ENCODE assay signal across 15 cellular contexts in the genomic region with DNA sequence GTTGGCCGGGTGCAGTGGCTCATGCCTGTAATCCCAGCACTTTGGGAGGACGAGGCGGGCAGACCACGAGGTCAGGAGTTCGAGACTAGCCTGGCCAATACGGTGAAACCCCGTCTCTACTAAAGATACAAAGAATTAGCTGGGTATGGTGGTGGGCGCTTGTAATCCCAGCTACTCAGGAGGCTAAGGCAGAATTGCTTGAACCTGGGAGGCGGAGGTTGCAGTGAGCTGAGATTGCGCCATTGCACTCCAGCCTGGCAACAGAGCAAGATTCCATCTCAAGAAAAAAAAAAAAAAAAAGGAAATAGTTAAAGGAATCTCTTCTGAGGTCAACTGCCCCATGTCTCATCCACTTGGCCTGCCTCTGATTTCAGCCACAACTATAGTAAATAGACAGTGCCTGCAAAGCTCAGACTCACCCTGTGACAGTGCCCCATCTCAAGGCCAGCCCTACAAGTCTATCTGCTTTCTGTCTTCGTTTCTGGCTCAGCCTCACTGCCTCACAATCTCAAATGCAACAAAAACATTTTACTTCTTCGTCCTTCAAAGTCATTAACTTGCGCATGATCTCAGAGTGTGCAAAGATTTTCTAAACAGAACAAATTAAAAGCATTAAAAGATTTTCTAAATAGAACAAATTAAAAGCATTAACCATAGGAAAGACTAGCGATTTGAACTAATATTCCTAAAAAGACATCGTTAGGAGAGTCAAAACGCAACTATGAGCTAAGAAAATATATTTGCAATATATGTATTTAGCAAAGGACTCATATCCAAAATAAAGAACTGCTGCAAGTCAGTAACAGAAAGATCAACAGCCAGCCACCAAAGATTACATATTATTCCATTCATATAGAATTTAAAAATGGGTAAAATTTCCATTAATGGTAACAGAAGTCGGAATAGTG.
DNase-seq lines count a peak whose midpoint lies in the region; ATAC-seq lines count a peak whose summit lies in the region.
"Had no signal": no experiment of that assay in that cellular context is flagged by ENCODE, and none has a peak within 500 bp of the region (broad histone marks: within the 10 kb centered on the region; RNA-seq: fewer than 3 reads in every experiment).

No MANE protein-coding gene starts in this region.

- ATAC-seq in HG02885 (IDR thresholded peaks at IDR 0.05; ENCODE audit: poor library complexity, unreplicated experiment): no peak
- no peak for ATAC-seq in GM18858 (IDR thresholded peaks at IDR 0.05; ENCODE audit: unreplicated experiment)

- H3K4me3 ChIP-seq in skeletal muscle cell (ENCODE audit: low read depth, low read length): no peak overlapping the region
- H3K4me3 ChIP-seq: colonic mucosa, heart left ventricle, Peyer's patch, thyroid gland had no signal

- DNase-seq in GM03348 (ENCODE audit: low spot score): peak; percentile 85
- DNase-seq in OCI-M1 (lab: John Stamatoyannopoulos, UW): peak; percentile 44
- peak; percentile 86 for DNase-seq in fibroblast of gingiva (ENCODE audit: low read depth)
- DNase-seq in skeletal muscle cell (ENCODE audit: low read depth): peak; percentile 63
- DNase-seq in iPS-NIHi11 (ENCODE audit: low spot score): no peak
- DNase-seq in NCI-H774 (lab: John Stamatoyannopoulos, UW): no peak
- DNase-seq: colonic mucosa, DMS 273 treated with DMSO at 0.1 percent for 48 hours, heart left ventricle, mammary epithelial cell, NCI-H1694, Peyer's patch, thyroid gland had no signal

Comparison
In these comparisons a context has a peak if more than half of its experiments do, and no peak if none do; other contexts are left out.
1. DNase-seq: peak in GM03348 (single experiment), OCI-M1 (single experiment), fibroblast of gingiva (single experiment) and skeletal muscle cell (single experiment); none in iPS-NIHi11 (single experiment) and NCI-H774 (single experiment).